In the genomic region with DNA sequence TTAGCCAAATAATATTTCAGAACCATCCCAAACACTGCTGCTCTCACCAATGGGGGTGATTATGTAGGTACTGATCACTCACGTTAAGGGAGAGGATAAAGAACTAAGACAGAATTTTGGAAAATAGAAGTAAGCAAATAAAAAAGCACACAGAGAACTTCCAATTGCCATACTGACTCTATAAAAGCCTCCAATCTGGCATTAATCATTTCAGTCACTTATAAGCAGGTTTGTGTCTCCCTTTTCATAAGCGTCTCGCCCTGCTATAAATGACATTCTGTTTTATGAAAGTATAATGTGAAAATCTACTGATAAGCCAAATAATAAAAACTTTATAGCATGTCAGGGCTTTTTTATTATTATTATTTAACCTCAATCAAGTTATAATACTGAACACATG, we compare ENCODE assay signal across 23 cellular contexts.
"Had no signal": no experiment of that assay in that cellular context is flagged by ENCODE, and none has a peak within 500 bp of the region (broad histone marks: within the 10 kb centered on the region; RNA-seq: fewer than 3 reads in every experiment).

No MANE protein-coding gene starts in this region.

- H3K27me3 ChIP-seq: suprapubic skin, testis, thyroid gland, tibial artery, tibial nerve, transverse colon, upper lobe of left lung, upper lobe of right lung, uterus, vagina had no signal

- H3K36me3 ChIP-seq: suprapubic skin, thoracic aorta, thyroid gland, tibial artery, tibial nerve, transverse colon, upper lobe of left lung, upper lobe of right lung, uterus, vagina had no signal

- H3K4me1 ChIP-seq: suprapubic skin, testis, thyroid gland, tibial artery, tibial nerve, transverse colon, upper lobe of left lung, upper lobe of right lung, uterus had no signal

- H3K4me3 ChIP-seq: suprapubic skin, testis, thoracic aorta, thyroid gland, tibial artery, tibial nerve, transverse colon, upper lobe of left lung, upper lobe of right lung, uterus, vagina had no signal

- H3K9me3 ChIP-seq: suprapubic skin, testis, thoracic aorta, thyroid gland, tibial artery, tibial nerve, transverse colon, upper lobe of left lung, upper lobe of right lung, uterus, vagina had no signal

- H3K27ac ChIP-seq: suprapubic skin, testis, thoracic aorta, thyroid gland, tibial artery, tibial nerve, transverse colon, upper lobe of left lung, upper lobe of right lung, uterus, vagina had no signal

- DNase-seq: stimulated activated CD4-positive, alpha-beta T cell treated with anti-CD3 and anti-CD28 coated beads, Interleukin-2, amount 100 ng/mL, for 48 hours; stimulated activated CD4-positive, alpha-beta T cell treated with anti-CD3 and anti-CD28 coated beads, Interleukin-4, amount 100 ng/mL, for 1 hour; stimulated activated CD4-positive, alpha-beta T cell treated with anti-CD3 and anti-CD28 coated beads, Interleukin-4, amount 100 ng/mL, for 24 hours; stimulated activated CD4-positive, alpha-beta T cell treated with anti-CD3 and anti-CD28 coated beads, Interleukin-4, amount 100 ng/mL, for 4 hours; stimulated activated CD8-positive, alpha-beta memory T cell treated with anti-CD3 and anti-CD28 coated beads, Interleukin-4, amount 100 ng/mL, for 48 hours; stimulated activated naive B cell treated with anti-CD40 and anti-IgM and Interleukin-4, amounts not matched to agents 10 μg/mL and 1 μg/mL and 100 μg/mL, for 72 hours; stimulated activated naive CD4-positive, alpha-beta T cell; stimulated activated naive CD4-positive, alpha-beta T cell treated with Interleukin-2 at 50 U/mL for 16 hours; stimulated activated naive CD8-positive, alpha-beta T cell treated with anti-CD3 and anti-CD28 coated beads, Interleukin-15, amount 100 ng/mL, for 72 hours; stimulated activated naive CD8-positive, alpha-beta T cell treated with anti-CD3 and anti-CD28 coated beads, Interleukin-15, Interleukin-2, amounts not matched to agents 100 U/mL and 50 U/mL, for 24 hours; substantia nigra; testis; thyroid gland; tibial artery; transverse colon; trophoblast cell; upper lobe of left lung; upper lobe of right lung; uterus had no signal
